In the genomic region with DNA sequence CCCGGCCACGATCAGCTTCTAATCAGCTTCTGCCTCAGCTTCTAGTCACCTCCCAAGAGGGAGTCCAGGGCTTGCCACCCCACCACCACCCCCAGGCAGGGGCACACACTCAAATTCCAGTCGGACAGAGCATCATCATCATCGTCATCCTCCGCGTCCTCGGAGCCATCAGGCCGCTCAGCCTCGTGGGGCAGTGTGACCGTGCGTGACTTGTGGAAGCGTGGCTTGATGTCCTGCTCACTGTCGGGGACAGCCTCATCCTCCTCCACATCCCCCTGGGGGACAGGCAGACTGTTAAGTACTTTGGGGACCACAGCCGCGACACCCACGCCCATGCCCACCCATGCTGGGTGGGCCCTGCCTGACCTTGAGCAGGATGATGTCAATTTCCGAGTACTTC, we compare ENCODE assay signal across 3 cellular contexts.
TF ChIP-seq lines count a peak whose summit lies in the region.

No MANE protein-coding gene starts in this region.

TF ChIP-seq in HEK293, 187 proteins besides CTCF, POLR2A, EP300 and RAD21:
- no peak for TF ChIP-seq ZNF112 (tag by site-specific recombination; IDR thresholded peaks at IDR 0.05)
- TF ChIP-seq, protein P1, sequence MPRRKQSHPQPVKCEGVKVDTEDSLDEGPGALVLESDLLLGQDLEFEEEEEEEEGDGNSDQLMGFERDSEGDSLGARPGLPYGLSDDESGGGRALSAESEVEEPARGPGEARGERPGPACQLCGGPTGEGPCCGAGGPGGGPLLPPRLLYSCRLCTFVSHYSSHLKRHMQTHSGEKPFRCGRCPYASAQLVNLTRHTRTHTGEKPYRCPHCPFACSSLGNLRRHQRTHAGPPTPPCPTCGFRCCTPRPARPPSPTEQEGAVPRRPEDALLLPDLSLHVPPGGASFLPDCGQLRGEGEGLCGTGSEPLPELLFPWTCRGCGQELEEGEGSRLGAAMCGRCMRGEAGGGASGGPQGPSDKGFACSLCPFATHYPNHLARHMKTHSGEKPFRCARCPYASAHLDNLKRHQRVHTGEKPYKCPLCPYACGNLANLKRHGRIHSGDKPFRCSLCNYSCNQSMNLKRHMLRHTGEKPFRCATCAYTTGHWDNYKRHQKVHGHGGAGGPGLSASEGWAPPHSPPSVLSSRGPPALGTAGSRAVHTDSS (tag by site-specific recombination; IDR thresholded peaks at IDR 0.05): peak; percentile 36; the same call in 1 of the 2 replicates
- TF ChIP-seq ZIC2 (tag by site-specific recombination; IDR thresholded peaks at IDR 0.05): no peak
- TF ChIP-seq ZNF776 (tag by site-specific recombination; IDR thresholded peaks at IDR 0.05; ENCODE audit: borderline replicate concordance): no peak

TF ChIP-seq in IMR-90, 13 proteins besides CTCF, POLR2A, EP300 and RAD21:
- TF ChIP-seq RFX5 (IDR thresholded peaks at IDR 0.05; ENCODE audit: low read depth, low read length) (no peak), MXI1 (IDR thresholded peaks at IDR 0.05; ENCODE audit: borderline replicate concordance, low read depth, low read length) (no peak)

TF ChIP-seq in K562, 482 proteins besides CTCF, POLR2A, EP300 and RAD21:
- no peak for TF ChIP-seq HDGF (IDR thresholded peaks at IDR 0.05)
- peak; percentile 25; the same call in 1 of the 2 replicates for TF ChIP-seq POLR2G (IDR thresholded peaks at IDR 0.05; ENCODE audit: low read depth, low read length)
- TF ChIP-seq ESRRA (IDR thresholded peaks at IDR 0.05; ENCODE audit: borderline replicate concordance, low read depth): no peak
- TF ChIP-seq ZBTB7A (IDR thresholded peaks at IDR 0.05; ENCODE audit: borderline replicate concordance, control insufficient read depth, low read depth, low read length): no peak
- TF ChIP-seq, protein P2, sequence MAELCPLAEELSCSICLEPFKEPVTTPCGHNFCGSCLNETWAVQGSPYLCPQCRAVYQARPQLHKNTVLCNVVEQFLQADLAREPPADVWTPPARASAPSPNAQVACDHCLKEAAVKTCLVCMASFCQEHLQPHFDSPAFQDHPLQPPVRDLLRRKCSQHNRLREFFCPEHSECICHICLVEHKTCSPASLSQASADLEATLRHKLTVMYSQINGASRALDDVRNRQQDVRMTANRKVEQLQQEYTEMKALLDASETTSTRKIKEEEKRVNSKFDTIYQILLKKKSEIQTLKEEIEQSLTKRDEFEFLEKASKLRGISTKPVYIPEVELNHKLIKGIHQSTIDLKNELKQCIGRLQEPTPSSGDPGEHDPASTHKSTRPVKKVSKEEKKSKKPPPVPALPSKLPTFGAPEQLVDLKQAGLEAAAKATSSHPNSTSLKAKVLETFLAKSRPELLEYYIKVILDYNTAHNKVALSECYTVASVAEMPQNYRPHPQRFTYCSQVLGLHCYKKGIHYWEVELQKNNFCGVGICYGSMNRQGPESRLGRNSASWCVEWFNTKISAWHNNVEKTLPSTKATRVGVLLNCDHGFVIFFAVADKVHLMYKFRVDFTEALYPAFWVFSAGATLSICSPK (IDR thresholded peaks at IDR 0.05; ENCODE audit: borderline replicate concordance): no peak
- peak; percentile 48; the same call in 1 of the 2 replicates for TF ChIP-seq RBFOX2 (IDR thresholded peaks at IDR 0.05; ENCODE audit: low read depth, low read length)
- no peak for TF ChIP-seq PTRF (tag; IDR thresholded peaks at IDR 0.05)
- TF ChIP-seq ZNF444 (CRISPR knock-in tag; IDR thresholded peaks at IDR 0.05): no peak
- no peak for TF ChIP-seq MAZ (CRISPR knock-in tag; conservative IDR thresholded peaks at IDR 0.05 in 1 of 2, IDR thresholded peaks at IDR 0.05 in 1 of 2)
- no peak for TF ChIP-seq ZNF197 (CRISPR knock-in tag; IDR thresholded peaks at IDR 0.05; ENCODE audit: low read depth)
- no peak for TF ChIP-seq TAF7 (tag; IDR thresholded peaks at IDR 0.05)
- no peak for TF ChIP-seq TCF7L2 (IDR thresholded peaks at IDR 0.05; ENCODE audit: low read depth, low read length)
- TF ChIP-seq ZNF232 (CRISPR knock-in tag; IDR thresholded peaks at IDR 0.05): no peak
